Comparison of ENCODE assay signal across 1 cellular context in genomic region chr9:127917603-127918002, GRCh38.
TF ChIP-seq lines count a peak whose summit lies in the region.

No MANE protein-coding gene starts in this region.

TF ChIP-seq in HCT116, 20 proteins besides CTCF, POLR2A, EP300 and RAD21:
- TF ChIP-seq YY1 (IDR thresholded peaks at IDR 0.05; ENCODE audit: extremely low read depth, insufficient replicate concordance, low read depth, low read length), result no peak
- TF ChIP-seq ELF1 (IDR thresholded peaks at IDR 0.05; ENCODE audit: borderline replicate concordance, low read depth), result no peak
- no peak for TF ChIP-seq EZH2phosphoT487 (IDR thresholded peaks at IDR 0.05; ENCODE audit: borderline replicate concordance)
- no peak for TF ChIP-seq SIN3A (IDR thresholded peaks at IDR 0.05; ENCODE audit: low read depth)
- TF ChIP-seq ATF3 (IDR thresholded peaks at IDR 0.05), result no peak
- no peak for TF ChIP-seq SP1 (IDR thresholded peaks at IDR 0.05; ENCODE audit: low read depth)
- no peak for TF ChIP-seq CBX3 (IDR thresholded peaks at IDR 0.05; ENCODE audit: low read depth)
- TF ChIP-seq ZBTB33 (IDR thresholded peaks at IDR 0.05; ENCODE audit: extremely low read depth, insufficient replicate concordance, low read length), result no peak
- TF ChIP-seq EZH2 (IDR thresholded peaks at IDR 0.05), result no peak
- no peak for TF ChIP-seq CEBPB (IDR thresholded peaks at IDR 0.05; ENCODE audit: low read depth)
- no peak for TF ChIP-seq TCF7L2 (IDR thresholded peaks at IDR 0.05; ENCODE audit: borderline replicate concordance, extremely low read depth, insufficient read depth, insufficient read length)
- no peak for TF ChIP-seq ZNF274 (IDR thresholded peaks at IDR 0.05; ENCODE audit: low read depth, low read length)
- TF ChIP-seq EGR1 (IDR thresholded peaks at IDR 0.05; ENCODE audit: low read depth), result no peak
- TF ChIP-seq REST (IDR thresholded peaks at IDR 0.05; ENCODE audit: low read depth), result no peak
